Comparison of ENCODE assay signal across 21 cellular contexts in the genomic region with DNA sequence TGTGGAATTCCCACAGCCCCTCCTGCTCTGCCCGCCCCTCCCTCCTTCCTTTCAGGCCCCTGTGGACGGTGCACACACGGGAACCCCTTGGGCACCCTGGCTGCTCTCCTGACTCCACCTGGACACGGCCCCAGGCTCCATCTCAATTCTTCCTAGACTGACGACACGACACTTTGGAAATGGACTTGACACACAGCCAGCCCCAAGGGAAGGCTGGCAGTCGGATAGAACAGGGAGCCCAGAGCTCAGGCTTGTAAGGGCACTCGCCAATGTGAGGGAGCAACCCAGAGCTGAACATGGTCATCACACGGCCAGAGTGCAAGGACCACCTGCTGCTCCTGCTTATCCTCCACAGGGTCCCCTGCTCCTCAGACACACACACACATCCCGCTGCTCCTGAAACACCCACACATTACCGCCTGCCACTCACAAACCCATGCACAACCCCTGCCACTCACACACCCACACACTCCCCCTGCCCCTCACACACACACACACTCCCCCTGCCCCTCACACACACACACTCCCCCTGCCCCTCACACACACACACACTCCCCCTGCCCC.
"Had no signal": no experiment of that assay in that cellular context is flagged by ENCODE, and none has a peak within 500 bp of the region (broad histone marks: within the 10 kb centered on the region; RNA-seq: fewer than 3 reads in every experiment).

No MANE protein-coding gene starts in this region.

- H3K9me3 ChIP-seq: left ventricle myocardium inferior, prostate gland, thyroid gland, upper lobe of right lung had no signal

- H3K27ac Mint-ChIP-seq: activated CD4-positive, alpha-beta memory T cell treated with anti-CD3 and anti-CD28 coated beads, Interleukin-2, amount 10 ng/mL, durations not matched to agents 7 days and 5 days; activated CD4-positive, alpha-beta T cell treated with anti-CD3 and anti-CD28 coated beads, Interleukin-2, amount 10 ng/mL, durations not matched to agents 24 days and 14 days; activated naive CD8-positive, alpha-beta T cell treated with anti-CD3 and anti-CD28 coated beads, Interleukin-2, amount 50 U/mL, for 24 hours; dendritic cell treated with granulocyte-macrophage colony-stimulating factor and Interleukin-4, amounts not matched to agents 40 ng/mL and 50 ng/mL, for 4 days; naive thymus-derived CD8-positive, alpha-beta T cell; stimulated activated naive CD8-positive, alpha-beta T cell treated with anti-CD3 and anti-CD28 coated beads, Interleukin-15, Interleukin-2, amounts not matched to agents 100 ng/mL and 50 ng/mL, for 24 hours had no signal

- H3K4me3 Mint-ChIP-seq: activated CD4-positive, alpha-beta memory T cell treated with anti-CD3 and anti-CD28 coated beads, Interleukin-2, amount 10 ng/mL, durations not matched to agents 7 days and 5 days; activated CD4-positive, alpha-beta T cell treated with anti-CD3 and anti-CD28 coated beads, Interleukin-2, amount 10 ng/mL, durations not matched to agents 24 days and 14 days; activated naive CD8-positive, alpha-beta T cell treated with anti-CD3 and anti-CD28 coated beads, Interleukin-2, amount 50 U/mL, for 24 hours; dendritic cell treated with granulocyte-macrophage colony-stimulating factor and Interleukin-4, amounts not matched to agents 40 ng/mL and 50 ng/mL, for 4 days; naive thymus-derived CD8-positive, alpha-beta T cell; stimulated activated naive CD8-positive, alpha-beta T cell treated with anti-CD3 and anti-CD28 coated beads, Interleukin-15, Interleukin-2, amounts not matched to agents 100 ng/mL and 50 ng/mL, for 24 hours had no signal

- DNase-seq: activated CD4-positive, alpha-beta memory T cell treated with anti-CD3 and anti-CD28 coated beads, Interleukin-2, amount 10 ng/mL, durations not matched to agents 7 days and 5 days; activated CD4-positive, alpha-beta T cell treated with anti-CD3 and anti-CD28 coated beads, Interleukin-2, amount 10 ng/mL, durations not matched to agents 24 days and 14 days; activated effector memory CD4-positive, alpha-beta T cell treated with anti-CD3 and anti-CD28 coated beads, Interleukin-2, amount 50 U/mL, for 16 hours; activated naive CD4-positive, alpha-beta T cell treated with anti-CD3 and anti-CD28 coated beads, Interleukin-2, amount 50 U/mL, for 16 hours; activated naive CD8-positive, alpha-beta T cell treated with anti-CD3 and anti-CD28 coated beads, Interleukin-2, amount 50 U/mL, for 24 hours; activated T-cell treated with anti-CD3 and anti-CD28 coated beads for 4 hours; effector CD8-positive, alpha-beta T cell; glutamatergic neuron; hippocampal formation; kidney glomerular epithelial cell; left ventricle myocardium inferior; naive thymus-derived CD8-positive, alpha-beta T cell; stimulated activated CD4-positive, alpha-beta T cell treated with anti-CD3 and anti-CD28 coated beads, Interleukin-12 subunit alpha, Interleukin-12 subunit beta, amount 100 ng/mL, for 4 hours; T-helper 2 cell; thyroid gland; upper lobe of right lung had no signal

- H3K27ac ChIP-seq: cardiac muscle cell, left ventricle myocardium inferior, prostate gland, thyroid gland, upper lobe of right lung had no signal

- H3K9me3 Mint-ChIP-seq: activated CD4-positive, alpha-beta memory T cell treated with anti-CD3 and anti-CD28 coated beads, Interleukin-2, amount 10 ng/mL, durations not matched to agents 7 days and 5 days; stimulated activated naive CD8-positive, alpha-beta T cell treated with anti-CD3 and anti-CD28 coated beads, Interleukin-15, Interleukin-2, amounts not matched to agents 100 ng/mL and 50 ng/mL, for 24 hours had no signal

- H3K36me3 ChIP-seq: cardiac muscle cell, left ventricle myocardium inferior, prostate gland, thyroid gland, upper lobe of right lung had no signal

- H3K4me3 ChIP-seq: cardiac muscle cell, left ventricle myocardium inferior, prostate gland, thyroid gland, upper lobe of right lung had no signal

- H3K27me3 ChIP-seq: thyroid gland had no signal

- H3K36me3 Mint-ChIP-seq: naive thymus-derived CD8-positive, alpha-beta T cell had no signal

- H3K4me1 Mint-ChIP-seq: activated CD4-positive, alpha-beta memory T cell treated with anti-CD3 and anti-CD28 coated beads, Interleukin-2, amount 10 ng/mL, durations not matched to agents 7 days and 5 days; activated CD4-positive, alpha-beta T cell treated with anti-CD3 and anti-CD28 coated beads, Interleukin-2, amount 10 ng/mL, durations not matched to agents 24 days and 14 days; activated naive CD8-positive, alpha-beta T cell treated with anti-CD3 and anti-CD28 coated beads, Interleukin-2, amount 50 U/mL, for 24 hours; naive thymus-derived CD8-positive, alpha-beta T cell had no signal

- ATAC-seq: activated naive CD8-positive, alpha-beta T cell treated with anti-CD3 and anti-CD28 coated beads, Interleukin-2, amount 50 U/mL, for 24 hours; esophagus mucosa; naive thymus-derived CD8-positive, alpha-beta T cell; upper lobe of right lung had no signal

- H3K4me1 ChIP-seq: left ventricle myocardium inferior, prostate gland, thyroid gland, upper lobe of right lung had no signal
